ENCODE assay signal across 1 cellular context in the genomic region with DNA sequence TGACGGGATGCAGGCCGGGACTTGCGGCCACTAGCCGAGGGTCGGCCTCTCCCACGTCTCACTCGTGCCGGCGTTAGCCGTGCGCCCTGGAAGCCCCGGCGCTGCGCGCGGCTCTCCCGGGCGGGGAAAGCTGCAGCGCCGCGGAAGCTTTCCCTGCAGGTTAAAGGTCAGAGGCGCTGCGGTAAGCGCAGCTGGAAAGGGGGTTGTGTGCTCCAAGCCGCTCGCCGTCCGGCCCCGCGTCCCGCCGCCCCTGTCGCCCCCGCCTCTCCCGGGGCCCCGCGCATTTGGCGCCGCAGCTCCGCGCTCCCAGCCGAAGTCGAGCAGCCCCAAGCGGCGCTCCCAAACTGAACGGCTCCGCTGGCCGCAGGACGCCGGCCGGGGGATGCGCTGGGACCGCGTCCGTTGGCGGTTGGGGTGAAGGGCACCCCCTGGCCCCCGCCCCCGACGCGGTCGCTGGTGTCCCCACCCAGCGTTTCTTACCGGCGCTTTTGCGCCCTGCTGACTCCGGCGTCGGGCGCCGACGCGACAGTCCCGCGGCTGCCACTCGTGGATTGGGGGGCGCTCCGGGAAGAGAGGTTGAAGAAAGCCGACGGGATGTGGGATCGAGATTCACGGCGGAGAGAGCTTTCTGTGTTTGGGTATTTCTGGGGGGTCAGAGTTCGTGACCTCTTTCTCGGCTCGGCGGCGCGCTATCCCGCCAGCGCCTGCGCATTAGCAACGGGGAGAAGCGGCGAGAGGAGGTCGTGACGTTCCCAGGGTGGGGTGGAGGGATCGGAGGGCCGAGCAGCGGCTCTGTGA.
A peak's percentile ranks its signal among the peaks of the same experiment; 100 is the strongest.
TF ChIP-seq lines count a peak whose summit lies in the region.

A gene (minus strand): TSS at position 719 of the 798 bp plus-strand sequence. CDS start 6,234 bp downstream, outside the sequence.

TF ChIP-seq in HepG2, 621 proteins besides CTCF, POLR2A, EP300 and RAD21 (continued from another document and continues in another):
- TF ChIP-seq, protein P1, sequence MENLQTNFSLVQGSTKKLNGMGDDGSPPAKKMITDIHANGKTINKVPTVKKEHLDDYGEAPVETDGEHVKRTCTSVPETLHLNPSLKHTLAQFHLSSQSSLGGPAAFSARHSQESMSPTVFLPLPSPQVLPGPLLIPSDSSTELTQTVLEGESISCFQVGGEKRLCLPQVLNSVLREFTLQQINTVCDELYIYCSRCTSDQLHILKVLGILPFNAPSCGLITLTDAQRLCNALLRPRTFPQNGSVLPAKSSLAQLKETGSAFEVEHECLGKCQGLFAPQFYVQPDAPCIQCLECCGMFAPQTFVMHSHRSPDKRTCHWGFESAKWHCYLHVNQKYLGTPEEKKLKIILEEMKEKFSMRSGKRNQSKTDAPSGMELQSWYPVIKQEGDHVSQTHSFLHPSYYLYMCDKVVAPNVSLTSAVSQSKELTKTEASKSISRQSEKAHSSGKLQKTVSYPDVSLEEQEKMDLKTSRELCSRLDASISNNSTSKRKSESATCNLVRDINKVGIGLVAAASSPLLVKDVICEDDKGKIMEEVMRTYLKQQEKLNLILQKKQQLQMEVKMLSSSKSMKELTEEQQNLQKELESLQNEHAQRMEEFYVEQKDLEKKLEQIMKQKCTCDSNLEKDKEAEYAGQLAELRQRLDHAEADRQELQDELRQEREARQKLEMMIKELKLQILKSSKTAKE (CRISPR knock-in tag; IDR thresholded peaks at IDR 0.05; ENCODE audit: borderline replicate concordance), result peak; percentile 34; the same call in 1 of the 2 replicates
- no peak; the same call in 1 of the 2 replicates for TF ChIP-seq ZNF530 (CRISPR knock-in tag; IDR thresholded peaks at IDR 0.05; ENCODE audit: low read depth)
- TF ChIP-seq SRY (CRISPR knock-in tag; IDR thresholded peaks at IDR 0.05), result peak; percentile 84; the same call in 1 of the 2 replicates
- TF ChIP-seq POLR2G (IDR thresholded peaks at IDR 0.05; ENCODE audit: low read depth, low read length), result peak; percentile 61
- TF ChIP-seq ELF3 (CRISPR knock-in tag; IDR thresholded peaks at IDR 0.05), result peak; percentile 53; the same call in 1 of the 2 replicates
- TF ChIP-seq ZFY (CRISPR knock-in tag; IDR thresholded peaks at IDR 0.05), result peak; percentile 80
- TF ChIP-seq, protein P2, sequence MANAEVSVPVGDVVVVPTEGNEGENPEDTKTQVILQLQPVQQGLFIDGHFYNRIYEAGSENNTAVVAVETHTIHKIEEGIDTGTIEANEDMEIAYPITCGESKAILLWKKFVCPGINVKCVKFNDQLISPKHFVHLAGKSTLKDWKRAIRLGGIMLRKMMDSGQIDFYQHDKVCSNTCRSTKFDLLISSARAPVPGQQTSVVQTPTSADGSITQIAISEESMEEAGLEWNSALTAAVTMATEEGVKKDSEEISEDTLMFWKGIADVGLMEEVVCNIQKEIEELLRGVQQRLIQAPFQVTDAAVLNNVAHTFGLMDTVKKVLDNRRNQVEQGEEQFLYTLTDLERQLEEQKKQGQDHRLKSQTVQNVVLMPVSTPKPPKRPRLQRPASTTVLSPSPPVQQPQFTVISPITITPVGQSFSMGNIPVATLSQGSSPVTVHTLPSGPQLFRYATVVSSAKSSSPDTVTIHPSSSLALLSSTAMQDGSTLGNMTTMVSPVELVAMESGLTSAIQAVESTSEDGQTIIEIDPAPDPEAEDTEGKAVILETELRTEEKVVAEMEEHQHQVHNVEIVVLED (CRISPR knock-in tag; IDR thresholded peaks at IDR 0.05; ENCODE audit: borderline replicate concordance), result peak; percentile 64; the same call in 1 of the 2 replicates
- TF ChIP-seq ZBTB7A (CRISPR knock-in tag; IDR thresholded peaks at IDR 0.05), result 0 out of 2 replicates have a peak, but pooled peaks have one; percentile 3
- TF ChIP-seq SALL1 (CRISPR knock-in tag; IDR thresholded peaks at IDR 0.05), result peak; percentile 69; the same call in 1 of the 2 replicates
- TF ChIP-seq, protein P3, sequence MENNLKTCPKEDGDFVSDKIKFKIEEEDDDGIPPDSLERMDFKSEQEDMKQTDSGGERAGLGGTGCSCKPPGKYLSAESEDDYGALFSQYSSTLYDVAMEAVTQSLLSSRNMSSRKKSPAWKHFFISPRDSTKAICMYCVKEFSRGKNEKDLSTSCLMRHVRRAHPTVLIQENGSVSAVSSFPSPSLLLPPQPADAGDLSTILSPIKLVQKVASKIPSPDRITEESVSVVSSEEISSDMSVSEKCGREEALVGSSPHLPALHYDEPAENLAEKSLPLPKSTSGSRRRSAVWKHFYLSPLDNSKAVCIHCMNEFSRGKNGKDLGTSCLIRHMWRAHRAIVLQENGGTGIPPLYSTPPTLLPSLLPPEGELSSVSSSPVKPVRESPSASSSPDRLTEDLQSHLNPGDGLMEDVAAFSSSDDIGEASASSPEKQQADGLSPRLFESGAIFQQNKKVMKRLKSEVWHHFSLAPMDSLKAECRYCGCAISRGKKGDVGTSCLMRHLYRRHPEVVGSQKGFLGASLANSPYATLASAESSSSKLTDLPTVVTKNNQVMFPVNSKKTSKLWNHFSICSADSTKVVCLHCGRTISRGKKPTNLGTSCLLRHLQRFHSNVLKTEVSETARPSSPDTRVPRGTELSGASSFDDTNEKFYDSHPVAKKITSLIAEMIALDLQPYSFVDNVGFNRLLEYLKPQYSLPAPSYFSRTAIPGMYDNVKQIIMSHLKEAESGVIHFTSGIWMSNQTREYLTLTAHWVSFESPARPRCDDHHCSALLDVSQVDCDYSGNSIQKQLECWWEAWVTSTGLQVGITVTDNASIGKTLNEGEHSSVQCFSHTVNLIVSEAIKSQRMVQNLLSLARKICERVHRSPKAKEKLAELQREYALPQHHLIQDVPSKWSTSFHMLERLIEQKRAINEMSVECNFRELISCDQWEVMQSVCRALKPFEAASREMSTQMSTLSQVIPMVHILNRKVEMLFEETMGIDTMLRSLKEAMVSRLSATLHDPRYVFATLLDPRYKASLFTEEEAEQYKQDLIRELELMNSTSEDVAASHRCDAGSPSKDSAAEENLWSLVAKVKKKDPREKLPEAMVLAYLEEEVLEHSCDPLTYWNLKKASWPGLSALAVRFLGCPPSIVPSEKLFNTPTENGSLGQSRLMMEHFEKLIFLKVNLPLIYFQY (CRISPR knock-in tag; IDR thresholded peaks at IDR 0.05; ENCODE audit: borderline replicate concordance), result no peak
- no peak for TF ChIP-seq SMARCE1 (IDR thresholded peaks at IDR 0.05; ENCODE audit: borderline replicate concordance)
- no peak for TF ChIP-seq ZNF343 (CRISPR knock-in tag; IDR thresholded peaks at IDR 0.05)
- no peak for TF ChIP-seq PAF1 (CRISPR knock-in tag; IDR thresholded peaks at IDR 0.05)
- TF ChIP-seq HOXA3 (CRISPR knock-in tag; IDR thresholded peaks at IDR 0.05), result peak; percentile 29
- TF ChIP-seq CBX2 (IDR thresholded peaks at IDR 0.05; ENCODE audit: low read depth, low read length), result no peak
- no peak for TF ChIP-seq CBX2 (CRISPR knock-in tag; IDR thresholded peaks at IDR 0.05; ENCODE audit: low read depth)
- TF ChIP-seq, protein P4, sequence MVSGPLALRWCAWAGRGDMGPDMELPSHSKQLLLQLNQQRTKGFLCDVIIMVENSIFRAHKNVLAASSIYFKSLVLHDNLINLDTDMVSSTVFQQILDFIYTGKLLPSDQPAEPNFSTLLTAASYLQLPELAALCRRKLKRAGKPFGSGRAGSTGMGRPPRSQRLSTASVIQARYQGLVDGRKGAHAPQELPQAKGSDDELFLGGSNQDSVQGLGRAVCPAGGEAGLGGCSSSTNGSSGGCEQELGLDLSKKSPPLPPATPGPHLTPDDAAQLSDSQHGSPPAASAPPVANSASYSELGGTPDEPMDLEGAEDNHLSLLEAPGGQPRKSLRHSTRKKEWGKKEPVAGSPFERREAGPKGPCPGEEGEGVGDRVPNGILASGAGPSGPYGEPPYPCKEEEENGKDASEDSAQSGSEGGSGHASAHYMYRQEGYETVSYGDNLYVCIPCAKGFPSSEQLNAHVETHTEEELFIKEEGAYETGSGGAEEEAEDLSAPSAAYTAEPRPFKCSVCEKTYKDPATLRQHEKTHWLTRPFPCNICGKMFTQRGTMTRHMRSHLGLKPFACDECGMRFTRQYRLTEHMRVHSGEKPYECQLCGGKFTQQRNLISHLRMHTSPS (CRISPR knock-in tag; IDR thresholded peaks at IDR 0.05; ENCODE audit: low read depth), result no peak
- TF ChIP-seq KAT8 (CRISPR knock-in tag; IDR thresholded peaks at IDR 0.05), result peak; percentile 84
- TF ChIP-seq, protein P5, sequence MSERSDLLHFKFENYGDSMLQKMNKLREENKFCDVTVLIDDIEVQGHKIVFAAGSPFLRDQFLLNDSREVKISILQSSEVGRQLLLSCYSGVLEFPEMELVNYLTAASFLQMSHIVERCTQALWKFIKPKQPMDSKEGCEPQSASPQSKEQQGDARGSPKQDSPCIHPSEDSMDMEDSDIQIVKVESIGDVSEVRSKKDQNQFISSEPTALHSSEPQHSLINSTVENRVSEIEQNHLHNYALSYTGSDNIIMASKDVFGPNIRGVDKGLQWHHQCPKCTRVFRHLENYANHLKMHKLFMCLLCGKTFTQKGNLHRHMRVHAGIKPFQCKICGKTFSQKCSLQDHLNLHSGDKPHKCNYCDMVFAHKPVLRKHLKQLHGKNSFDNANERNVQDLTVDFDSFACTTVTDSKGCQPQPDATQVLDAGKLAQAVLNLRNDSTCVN (CRISPR knock-in tag; IDR thresholded peaks at IDR 0.05; ENCODE audit: borderline replicate concordance), result peak; percentile 54; the same call in 1 of the 2 replicates
- peak; percentile 70 for TF ChIP-seq KMT2A (CRISPR knock-in tag; IDR thresholded peaks at IDR 0.05)
- TF ChIP-seq, protein P6, sequence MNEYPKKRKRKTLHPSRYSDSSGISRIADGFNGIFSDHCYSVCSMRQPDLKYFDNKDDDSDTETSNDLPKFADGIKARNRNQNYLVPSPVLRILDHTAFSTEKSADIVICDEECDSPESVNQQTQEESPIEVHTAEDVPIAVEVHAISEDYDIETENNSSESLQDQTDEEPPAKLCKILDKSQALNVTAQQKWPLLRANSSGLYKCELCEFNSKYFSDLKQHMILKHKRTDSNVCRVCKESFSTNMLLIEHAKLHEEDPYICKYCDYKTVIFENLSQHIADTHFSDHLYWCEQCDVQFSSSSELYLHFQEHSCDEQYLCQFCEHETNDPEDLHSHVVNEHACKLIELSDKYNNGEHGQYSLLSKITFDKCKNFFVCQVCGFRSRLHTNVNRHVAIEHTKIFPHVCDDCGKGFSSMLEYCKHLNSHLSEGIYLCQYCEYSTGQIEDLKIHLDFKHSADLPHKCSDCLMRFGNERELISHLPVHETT (CRISPR knock-in tag; conservative IDR thresholded peaks at IDR 0.05), result no peak; the same call in none of the 2 replicates
- TF ChIP-seq ZNF3 (CRISPR knock-in tag; IDR thresholded peaks at IDR 0.05), result no peak
- peak; percentile 39; the same call in 1 of the 2 replicates for TF ChIP-seq BHLHE40 (IDR thresholded peaks at IDR 0.05; ENCODE audit: low read length)
- TF ChIP-seq ARHGAP35 (CRISPR knock-in tag; IDR thresholded peaks at IDR 0.05; ENCODE audit: borderline replicate concordance), result peak; percentile 64; the same call in 1 of the 2 replicates
- TF ChIP-seq TP53 (CRISPR knock-in tag; conservative IDR thresholded peaks at IDR 0.05), result no peak
- no peak for TF ChIP-seq PRMT3 (CRISPR knock-in tag; IDR thresholded peaks at IDR 0.05; ENCODE audit: borderline replicate concordance, low read depth)
- TF ChIP-seq ZNF333 (CRISPR knock-in tag; IDR thresholded peaks at IDR 0.05; ENCODE audit: borderline replicate concordance), result peak; percentile 82
- TF ChIP-seq ZNF790 (CRISPR knock-in tag; IDR thresholded peaks at IDR 0.05; ENCODE audit: borderline replicate concordance), result peak; percentile 94; the same call in 1 of the 2 replicates
- peak; percentile 67; the same call in 1 of the 2 replicates for TF ChIP-seq ZNF761 (CRISPR knock-in tag; conservative IDR thresholded peaks at IDR 0.05)
- TF ChIP-seq, protein P7, sequence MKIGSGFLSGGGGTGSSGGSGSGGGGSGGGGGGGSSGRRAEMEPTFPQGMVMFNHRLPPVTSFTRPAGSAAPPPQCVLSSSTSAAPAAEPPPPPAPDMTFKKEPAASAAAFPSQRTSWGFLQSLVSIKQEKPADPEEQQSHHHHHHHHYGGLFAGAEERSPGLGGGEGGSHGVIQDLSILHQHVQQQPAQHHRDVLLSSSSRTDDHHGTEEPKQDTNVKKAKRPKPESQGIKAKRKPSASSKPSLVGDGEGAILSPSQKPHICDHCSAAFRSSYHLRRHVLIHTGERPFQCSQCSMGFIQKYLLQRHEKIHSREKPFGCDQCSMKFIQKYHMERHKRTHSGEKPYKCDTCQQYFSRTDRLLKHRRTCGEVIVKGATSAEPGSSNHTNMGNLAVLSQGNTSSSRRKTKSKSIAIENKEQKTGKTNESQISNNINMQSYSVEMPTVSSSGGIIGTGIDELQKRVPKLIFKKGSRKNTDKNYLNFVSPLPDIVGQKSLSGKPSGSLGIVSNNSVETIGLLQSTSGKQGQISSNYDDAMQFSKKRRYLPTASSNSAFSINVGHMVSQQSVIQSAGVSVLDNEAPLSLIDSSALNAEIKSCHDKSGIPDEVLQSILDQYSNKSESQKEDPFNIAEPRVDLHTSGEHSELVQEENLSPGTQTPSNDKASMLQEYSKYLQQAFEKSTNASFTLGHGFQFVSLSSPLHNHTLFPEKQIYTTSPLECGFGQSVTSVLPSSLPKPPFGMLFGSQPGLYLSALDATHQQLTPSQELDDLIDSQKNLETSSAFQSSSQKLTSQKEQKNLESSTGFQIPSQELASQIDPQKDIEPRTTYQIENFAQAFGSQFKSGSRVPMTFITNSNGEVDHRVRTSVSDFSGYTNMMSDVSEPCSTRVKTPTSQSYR (CRISPR knock-in tag; IDR thresholded peaks at IDR 0.05; ENCODE audit: borderline replicate concordance), result peak; percentile 35; the same call in 1 of the 2 replicates
- TF ChIP-seq ZNF703 (CRISPR knock-in tag; IDR thresholded peaks at IDR 0.05; ENCODE audit: borderline replicate concordance), result 0 out of 2 replicates have a peak, but pooled peaks have one; percentile 48
- TF ChIP-seq ZNF674 (CRISPR knock-in tag; IDR thresholded peaks at IDR 0.05; ENCODE audit: low read depth), result no peak
- TF ChIP-seq ESRRA (CRISPR knock-in tag; IDR thresholded peaks at IDR 0.05; ENCODE audit: low read depth), result no peak; the same call in 1 of the 2 replicates
- TF ChIP-seq, protein P8, sequence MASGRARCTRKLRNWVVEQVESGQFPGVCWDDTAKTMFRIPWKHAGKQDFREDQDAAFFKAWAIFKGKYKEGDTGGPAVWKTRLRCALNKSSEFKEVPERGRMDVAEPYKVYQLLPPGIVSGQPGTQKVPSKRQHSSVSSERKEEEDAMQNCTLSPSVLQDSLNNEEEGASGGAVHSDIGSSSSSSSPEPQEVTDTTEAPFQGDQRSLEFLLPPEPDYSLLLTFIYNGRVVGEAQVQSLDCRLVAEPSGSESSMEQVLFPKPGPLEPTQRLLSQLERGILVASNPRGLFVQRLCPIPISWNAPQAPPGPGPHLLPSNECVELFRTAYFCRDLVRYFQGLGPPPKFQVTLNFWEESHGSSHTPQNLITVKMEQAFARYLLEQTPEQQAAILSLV (CRISPR knock-in tag; IDR thresholded peaks at IDR 0.05; ENCODE audit: borderline replicate concordance), result peak; percentile 80; the same call in 1 of the 2 replicates
- TF ChIP-seq EEA1 (CRISPR knock-in tag; IDR thresholded peaks at IDR 0.05; ENCODE audit: borderline replicate concordance), result no peak
- TF ChIP-seq GFI1 (CRISPR knock-in tag; IDR thresholded peaks at IDR 0.05; ENCODE audit: borderline replicate concordance), result peak; percentile 41; the same call in 1 of the 2 replicates
- peak; percentile 59; the same call in 1 of the 2 replicates for TF ChIP-seq MEIS2 (CRISPR knock-in tag; IDR thresholded peaks at IDR 0.05)
- peak; percentile 91 to 95 for TF ChIP-seq NR2F1 (CRISPR knock-in tag; IDR thresholded peaks at IDR 0.05)
- TF ChIP-seq ZMAT3 (CRISPR knock-in tag; conservative IDR thresholded peaks at IDR 0.05), result no peak
